ENCODE assay signal across 13 cellular contexts in genomic region chr5:139641116-139642080, GRCh38. TPM values are rescaled to one million over a fixed set of nuclear protein-coding genes. Genes with fewer than 3 reads are reported as not detected.
DNase-seq lines count a peak whose midpoint lies in the region; ATAC-seq and TF ChIP-seq lines count a peak whose summit lies in the region.
"Had no signal": no experiment of that assay in that cellular context is flagged by ENCODE, and none has a peak within 500 bp of the region (broad histone marks: within the 10 kb centered on the region; RNA-seq: fewer than 3 reads in every experiment).

No MANE protein-coding gene starts in this region.

- TF ChIP-seq EP300 in transverse colon (IDR thresholded peaks at IDR 0.05; ENCODE audit: low read depth): no peak

- TF ChIP-seq POLR2A in transverse colon (IDR thresholded peaks at IDR 0.05): no peak
- TF ChIP-seq POLR2A in esophagus squamous epithelium (IDR thresholded peaks at IDR 0.05): no peak

- in situ Hi-C loops in transverse colon (cut with MboI; ENCODE audit: low pct_ligation_motif_present in 1 of 4, low pct_unique_long_range_greater_than_20kb in 1 of 4, low sequenced_read_pairs in 3 of 4): loop anchor here in 2 of 4 donors (10.0 to 25.0 kb wide), 2 partner anchors 53 to 121 kb away; no protein-coding TSS in a partner anchor

- intact Hi-C loops in transverse colon (cut with DNase I; ENCODE audit: low total_unique reads): no loop called here
- intact Hi-C loops in esophagus squamous epithelium (cut with DNase I): no loop called here

- H3K27ac ChIP-seq in transverse colon (peak overlapping the region in 3 of 4 donors; percentile 77 to 86 (median 77)), esophagus squamous epithelium (no peak overlapping the region)
- H3K27ac ChIP-seq: heart right ventricle had no signal

- peak overlapping the region; percentile 79 for H3K27ac Mint-ChIP-seq in nephron progenitor cell

- H3K4me3 ChIP-seq in transverse colon (no peak overlapping the region), esophagus squamous epithelium (no peak overlapping the region)
- H3K4me3 ChIP-seq: heart right ventricle had no signal

- peaks cover 96% of the 10 kb centered on the region for H3K4me1 Mint-ChIP-seq in nephron progenitor cell

- peak overlapping the region; percentile 52 for H3K4me3 Mint-ChIP-seq in nephron progenitor cell

- ATAC-seq in HG02938 (IDR thresholded peaks at IDR 0.05; ENCODE audit: unreplicated experiment) (no peak), GM19023 (IDR thresholded peaks at IDR 0.05; ENCODE audit: unreplicated experiment) (no peak)
- ATAC-seq: heart right ventricle, left colon had no signal

- H3K36me3 Mint-ChIP-seq in nephron progenitor cell (ENCODE audit: low read depth): no peaks in the 10 kb centered on the region

- H3K36me3 ChIP-seq in transverse colon (no peaks in the 10 kb centered on the region), esophagus squamous epithelium (no peaks in the 10 kb centered on the region)
- H3K36me3 ChIP-seq: heart right ventricle had no signal

- H3K9me3 Mint-ChIP-seq in nephron progenitor cell: no peaks in the 10 kb centered on the region

- H3K9me3 ChIP-seq in transverse colon (no peaks in the 10 kb centered on the region), esophagus squamous epithelium (no peaks in the 10 kb centered on the region)
- H3K9me3 ChIP-seq: heart right ventricle had no signal

- H3K27me3 Mint-ChIP-seq in nephron progenitor cell (ENCODE audit: low read depth, poor library complexity): peaks cover 9% of the 10 kb centered on the region

- 70 to 94% methylated on average over 3 to 6 of the region's 6 CpGs for WGBS in transverse colon (ENCODE audit: low coverage in 1 of 2), 2 donors
- 92 to 93% methylated on average over 5 to 6 of the region's 6 CpGs for WGBS in esophagus squamous epithelium, 2 donors

- TF ChIP-seq CTCF in nephron progenitor cell (IDR thresholded peaks at IDR 0.05) (no peak), transverse colon (IDR thresholded peaks at IDR 0.05) (no peak), esophagus squamous epithelium (IDR thresholded peaks at IDR 0.05) (no peak)

- DNase-seq in activated effector memory CD4-positive, alpha-beta T cell treated with anti-CD3 and anti-CD28 coated beads, Interleukin-2, amount 50 U/mL, for 16 hours: peak; percentile 56
- DNase-seq in activated effector memory CD4-positive, alpha-beta T cell treated with Interleukin-2 at 50 U/mL for 16 hours: no peak
- DNase-seq in cerebellar cortex (ENCODE audit: low spot score) (peak; percentile 34), nephron progenitor cell (no peak), transverse colon (no peak), esophagus squamous epithelium (lab: John Stamatoyannopoulos, UW) (no peak)
- DNase-seq: ACHN, NCI-H1105 treated with DMSO at 0.1 percent for 48 hours, NCI-H345 had no signal

- peaks cover 30 to 57% (median 53%) of the 10 kb centered on the region in 4 donors for H3K4me1 ChIP-seq in transverse colon
- H3K4me1 ChIP-seq in esophagus squamous epithelium: peaks cover 37 to 84% (median 43%) of the 10 kb centered on the region in 3 donors

- H3K27me3 ChIP-seq in transverse colon (no peaks in the 10 kb centered on the region), esophagus squamous epithelium (no peaks in the 10 kb centered on the region)

RNA-seq across cellular contexts. Expression of gene CXXC5, which starts 6.8 kb away (rescaled TPM):
- 10 to 100 TPM; 26.5 to 50.7 (median 36.2) TPM for total RNA-seq in transverse colon
- total RNA-seq in esophagus squamous epithelium: 10 to 100 TPM; 13.9 to 40.4 (median 22.9) TPM

Comparison
In these comparisons a context has a peak if more than half of its experiments do, and no peak if none do; other contexts are left out.
1. DNase-seq: peak in activated effector memory CD4-positive, alpha-beta T cell treated with anti-CD3 and anti-CD28 coated beads, Interleukin-2, amount 50 U/mL, for 16 hours (single experiment) and cerebellar cortex (single experiment); none in activated effector memory CD4-positive, alpha-beta T cell treated with Interleukin-2 at 50 U/mL for 16 hours (single experiment), nephron progenitor cell (single experiment), transverse colon (single experiment) and esophagus squamous epithelium (single experiment).
2. H3K27ac ChIP-seq: peak in transverse colon (3 of 4); none in esophagus squamous epithelium (0 of 4).